Comparison of ENCODE assay signal across 1 cellular context in genomic region chr14:32019271-32019670, GRCh38.
TF ChIP-seq lines count a peak whose summit lies in the region.

No MANE protein-coding gene starts in this region.

TF ChIP-seq in H1, 55 proteins besides CTCF, POLR2A, EP300 and RAD21:
- TF ChIP-seq SIN3A (conservative IDR thresholded peaks at IDR 0.05 in 1 of 2, IDR thresholded peaks at IDR 0.05 in 1 of 2; ENCODE audit: low read depth in 1 of 2, low read length in 2 of 2) = no peak
- no peak for TF ChIP-seq HDAC2 (IDR thresholded peaks at IDR 0.05; ENCODE audit: borderline replicate concordance in 1 of 2, low read depth in 2 of 2, low read length in 2 of 2)
- TF ChIP-seq GABPA (IDR thresholded peaks at IDR 0.05; ENCODE audit: borderline replicate concordance, insufficient read depth, low read length) = no peak
- TF ChIP-seq POLR2AphosphoS5 (IDR thresholded peaks at IDR 0.05; ENCODE audit: low read depth, low read length) = no peak
- TF ChIP-seq SRF (IDR thresholded peaks at IDR 0.05; ENCODE audit: low read depth, low read length) = no peak
- TF ChIP-seq CREB1 (IDR thresholded peaks at IDR 0.05) = no peak
- TF ChIP-seq CEBPB (IDR thresholded peaks at IDR 0.05; ENCODE audit: low read depth, low read length) = no peak
- no peak for TF ChIP-seq SP1 (IDR thresholded peaks at IDR 0.05; ENCODE audit: low read depth, low read length)
- TF ChIP-seq USF2 (IDR thresholded peaks at IDR 0.05; ENCODE audit: low read length) = no peak
- no peak for TF ChIP-seq CHD2 (IDR thresholded peaks at IDR 0.05; ENCODE audit: low read length)
- no peak for TF ChIP-seq RNF2 (IDR thresholded peaks at IDR 0.05; ENCODE audit: borderline replicate concordance, low read depth, low read length, missing control alignments, poor library complexity, severe bottlenecking)
TF ChIP-seq in H1: peak in this region for 0.
